In the genomic region with DNA sequence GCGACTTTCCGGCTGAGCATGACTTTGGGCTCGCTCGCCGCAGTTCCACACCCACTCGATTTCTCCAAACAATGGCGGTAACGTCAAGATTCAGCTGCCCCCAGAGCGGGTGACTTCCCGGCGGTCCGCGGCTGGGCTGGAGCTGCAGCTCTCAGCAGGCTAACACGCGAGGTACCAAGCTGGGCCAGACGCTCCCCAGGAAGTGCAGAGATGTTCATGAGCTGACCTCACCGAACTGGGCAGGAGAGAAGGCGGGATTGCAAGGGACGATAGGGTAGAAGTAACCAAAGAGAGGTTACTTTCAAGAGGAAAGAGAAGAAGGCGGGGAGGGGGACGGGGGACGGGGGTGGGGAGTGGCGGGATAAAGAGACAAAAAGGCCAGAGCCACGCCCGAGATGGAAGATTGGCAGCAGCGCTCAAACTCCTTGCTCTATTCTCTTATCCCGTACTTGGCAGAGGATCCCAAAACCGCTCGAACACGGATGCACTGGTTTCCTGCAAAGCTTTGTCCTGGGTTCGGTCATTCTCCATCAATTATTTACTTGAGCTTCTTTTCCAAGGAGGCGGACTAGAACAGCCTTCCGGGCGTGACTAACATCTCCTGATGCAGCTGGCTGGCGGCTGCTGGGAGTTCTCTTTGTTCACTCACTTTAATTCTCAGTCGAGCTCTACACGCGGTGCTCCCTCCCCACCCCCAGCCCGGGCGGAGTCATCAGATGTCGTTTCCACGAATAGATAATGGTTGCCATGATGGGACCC, we compare ENCODE assay signal across 8 cellular contexts.
DNase-seq lines count a peak whose midpoint lies in the region; ATAC-seq and TF ChIP-seq lines count a peak whose summit lies in the region.

TSS of gene MTCL3 (minus strand) at position 626 of the 759 bp plus-strand sequence.

- TF ChIP-seq CTCF in heart right ventricle (IDR thresholded peaks at IDR 0.05) (no peak), cardiac fibroblast (IDR thresholded peaks at IDR 0.05; ENCODE audit: low read depth, low read length) (no peak)

- 2 to 3% methylated on average over 42 of the region's 42 CpGs for WGBS in heart right ventricle, 2 donors
- WGBS in mesodermal cell (ENCODE audit: insufficient coverage in 2 of 2), 2 experiments: 0 to 1% methylated on average over 26 to 37 of the region's 42 CpGs

- peaks cover 0 to 48% (median 23%) of the 10 kb centered on the region in 9 donors for H3K4me1 ChIP-seq in heart right ventricle
- peaks cover 11% of the 10 kb centered on the region for H3K4me1 ChIP-seq in mesodermal cell (ENCODE audit: control insufficient read depth, insufficient read depth, low read length, poor library complexity, severe bottlenecking)

- H3K36me3 ChIP-seq in heart right ventricle (no peaks in the 10 kb centered on the region), mesodermal cell (ENCODE audit: control insufficient read depth, insufficient read depth, low read length) (peaks cover 6% of the 10 kb centered on the region)

- H3K9me3 ChIP-seq in heart right ventricle: no peaks in the 10 kb centered on the region
- no peaks in the 10 kb centered on the region for H3K9me3 ChIP-seq in mesodermal cell (ENCODE audit: control insufficient read depth, low read length)

- peak within 1 kb of the TSS in 2 of 10 donors; percentile 30 to 38 for H3K4me3 ChIP-seq in heart right ventricle
- peak within 1 kb of the TSS; percentile 4 to 54 for H3K4me3 ChIP-seq in cardiac fibroblast (replicated peaks in 1 of 2; ENCODE audit: low read depth in 2 of 2, low read length in 2 of 2)
- peak within 1 kb of the TSS; percentile 51 for H3K4me3 ChIP-seq in mesodermal cell (ENCODE audit: extremely low read depth, insufficient read depth, low read length, poor library complexity, severe bottlenecking)

- peak within 1 kb of the TSS in 1 of 10 donors; percentile 54 for H3K27ac ChIP-seq in heart right ventricle
- H3K27ac ChIP-seq in mesodermal cell (ENCODE audit: low read depth, low read length, severe bottlenecking): peak within 1 kb of the TSS; percentile 92

- intact Hi-C loops in heart right ventricle (cut with DNase I): no loop called here
- intact Hi-C loops in left cardiac atrium (cut with DNase I): no loop called here

- peaks cover 0 to 100% (median 79%) of the 10 kb centered on the region in 7 donors for H3K27me3 ChIP-seq in heart right ventricle

- peak in 1 of 8 donors; percentile 74 for ATAC-seq in heart right ventricle
- no peak for ATAC-seq in left cardiac atrium
- no peak for ATAC-seq in HG03442 (IDR thresholded peaks at IDR 0.05; ENCODE audit: unreplicated experiment)
- no peak for ATAC-seq in HG03342 (IDR thresholded peaks at IDR 0.05; ENCODE audit: unreplicated experiment)

- DNase-seq in heart right ventricle (peak; percentile 11 to 61), left cardiac atrium (no peak), SK-N-DZ (ENCODE audit: low spot score) (peak; percentile 96), cardiac fibroblast (ENCODE audit: low read depth in 2 of 2) (peak; percentile 21 to 81), superior temporal gyrus (ENCODE audit: extremely low spot score) (peak; percentile 58)
